In the genomic region with DNA sequence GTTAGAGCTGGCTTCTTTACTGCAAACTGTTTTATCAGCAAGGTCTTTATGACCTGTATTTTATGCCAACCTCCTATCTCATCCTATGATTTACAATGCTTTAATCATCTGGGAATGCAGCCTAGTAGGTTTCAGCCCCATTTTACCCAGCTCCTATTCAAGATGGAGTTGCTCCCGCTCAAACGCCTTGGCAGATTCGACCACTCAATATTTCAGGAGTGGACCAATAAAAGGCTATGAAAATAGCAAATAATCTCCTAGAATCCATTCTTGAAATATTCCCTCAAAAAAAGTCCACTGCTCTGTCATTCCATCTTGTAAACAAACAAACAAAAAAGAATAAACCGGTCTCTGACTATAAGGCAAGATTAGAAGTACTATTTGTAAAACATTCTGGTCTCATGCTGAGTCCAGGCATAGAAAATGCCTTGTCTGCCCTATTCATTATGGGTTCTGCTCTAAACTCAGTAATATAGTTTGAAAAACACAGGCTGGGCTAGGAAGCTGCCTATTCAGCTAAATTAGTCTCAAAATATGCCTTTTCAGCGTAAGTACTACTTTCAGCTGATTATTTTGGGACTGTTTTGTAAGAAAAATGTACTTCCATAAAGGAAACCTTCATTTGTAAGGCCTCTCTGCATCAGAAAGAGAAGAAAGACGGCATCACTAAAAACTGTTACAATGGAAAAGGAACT, we compare ENCODE assay signal across 1 cellular context.
TF ChIP-seq lines count a peak whose summit lies in the region.

No MANE protein-coding gene starts in this region.

TF ChIP-seq in K562, 482 proteins besides CTCF, POLR2A, EP300 and RAD21 (continues in another document):
- TF ChIP-seq ZNF589 (CRISPR knock-in tag; IDR thresholded peaks at IDR 0.05; ENCODE audit: low read depth): 0 out of 2 replicates have a peak, but pooled peaks have one; percentile 37
- no peak for TF ChIP-seq IRF1 (CRISPR knock-in tag; IDR thresholded peaks at IDR 0.05; ENCODE audit: borderline replicate concordance)
- no peak for TF ChIP-seq CREB1 (IDR thresholded peaks at IDR 0.05)
- no peak for TF ChIP-seq CREB1 (CRISPR knock-in tag; IDR thresholded peaks at IDR 0.05)
- no peak for TF ChIP-seq SNIP1 (IDR thresholded peaks at IDR 0.05; ENCODE audit: low read depth)
- peak; percentile 81; the same call in 1 of the 2 replicates for TF ChIP-seq SMAD3 (CRISPR knock-in tag; conservative IDR thresholded peaks at IDR 0.05)
- TF ChIP-seq RAD51 (IDR thresholded peaks at IDR 0.05; ENCODE audit: borderline replicate concordance, low read depth): no peak
- TF ChIP-seq KDM1A (IDR thresholded peaks at IDR 0.05): no peak
- no peak for TF ChIP-seq ZNF146 (CRISPR knock-in tag; IDR thresholded peaks at IDR 0.05; ENCODE audit: unreplicated experiment)
- no peak for TF ChIP-seq MLX (CRISPR knock-in tag; conservative IDR thresholded peaks at IDR 0.05)
- TF ChIP-seq HDAC6 (IDR thresholded peaks at IDR 0.05; ENCODE audit: low read depth, low read length): no peak
- no peak for TF ChIP-seq TEAD4 (IDR thresholded peaks at IDR 0.05; ENCODE audit: low read length)
- TF ChIP-seq TEAD4 (CRISPR knock-in tag; IDR thresholded peaks at IDR 0.05; ENCODE audit: borderline replicate concordance): no peak
- TF ChIP-seq, protein P1, sequence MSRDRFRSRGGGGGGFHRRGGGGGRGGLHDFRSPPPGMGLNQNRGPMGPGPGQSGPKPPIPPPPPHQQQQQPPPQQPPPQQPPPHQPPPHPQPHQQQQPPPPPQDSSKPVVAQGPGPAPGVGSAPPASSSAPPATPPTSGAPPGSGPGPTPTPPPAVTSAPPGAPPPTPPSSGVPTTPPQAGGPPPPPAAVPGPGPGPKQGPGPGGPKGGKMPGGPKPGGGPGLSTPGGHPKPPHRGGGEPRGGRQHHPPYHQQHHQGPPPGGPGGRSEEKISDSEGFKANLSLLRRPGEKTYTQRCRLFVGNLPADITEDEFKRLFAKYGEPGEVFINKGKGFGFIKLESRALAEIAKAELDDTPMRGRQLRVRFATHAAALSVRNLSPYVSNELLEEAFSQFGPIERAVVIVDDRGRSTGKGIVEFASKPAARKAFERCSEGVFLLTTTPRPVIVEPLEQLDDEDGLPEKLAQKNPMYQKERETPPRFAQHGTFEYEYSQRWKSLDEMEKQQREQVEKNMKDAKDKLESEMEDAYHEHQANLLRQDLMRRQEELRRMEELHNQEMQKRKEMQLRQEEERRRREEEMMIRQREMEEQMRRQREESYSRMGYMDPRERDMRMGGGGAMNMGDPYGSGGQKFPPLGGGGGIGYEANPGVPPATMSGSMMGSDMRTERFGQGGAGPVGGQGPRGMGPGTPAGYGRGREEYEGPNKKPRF (IDR thresholded peaks at IDR 0.05; ENCODE audit: low read depth, low read length): no peak
- no peak for TF ChIP-seq CBX8 (IDR thresholded peaks at IDR 0.05; ENCODE audit: borderline replicate concordance, extremely low read depth, low read depth, low read length, poor library complexity, severe bottlenecking)
- no peak for TF ChIP-seq MTA3 (IDR thresholded peaks at IDR 0.05; ENCODE audit: borderline replicate concordance)
- TF ChIP-seq NR3C1 (CRISPR knock-in tag; IDR thresholded peaks at IDR 0.05): no peak
- no peak for TF ChIP-seq SREBF1 (IDR thresholded peaks at IDR 0.05; ENCODE audit: borderline replicate concordance, low read depth, low read length)
- TF ChIP-seq ZNF175 (CRISPR knock-in tag; IDR thresholded peaks at IDR 0.05; ENCODE audit: low read depth): peak; percentile 68; the same call in 1 of the 2 replicates
- peak; percentile 93 for TF ChIP-seq CREB3 (tag; conservative IDR thresholded peaks at IDR 0.05; ENCODE audit: low read depth)
- TF ChIP-seq HNRNPL (IDR thresholded peaks at IDR 0.05; ENCODE audit: low read depth, low read length): no peak
- no peak for TF ChIP-seq FOXA1 (IDR thresholded peaks at IDR 0.05; ENCODE audit: borderline replicate concordance)
- TF ChIP-seq THAP12 (CRISPR knock-in tag; IDR thresholded peaks at IDR 0.05): no peak
- TF ChIP-seq ZFP91 (CRISPR knock-in tag; IDR thresholded peaks at IDR 0.05): no peak
- TF ChIP-seq TCF15 (CRISPR knock-in tag; IDR thresholded peaks at IDR 0.05): no peak
- no peak for TF ChIP-seq TCF7L2 (IDR thresholded peaks at IDR 0.05; ENCODE audit: low read depth, low read length)
- TF ChIP-seq NR1H2 (CRISPR knock-in tag; IDR thresholded peaks at IDR 0.05): no peak
- TF ChIP-seq ZNF277 (CRISPR knock-in tag; IDR thresholded peaks at IDR 0.05; ENCODE audit: borderline replicate concordance): no peak
- TF ChIP-seq NFYB (IDR thresholded peaks at IDR 0.05; ENCODE audit: extremely low read depth, insufficient read length): no peak
- no peak for TF ChIP-seq RB1 (IDR thresholded peaks at IDR 0.05; ENCODE audit: low read depth)
- TF ChIP-seq RBM34 (IDR thresholded peaks at IDR 0.05; ENCODE audit: borderline replicate concordance, insufficient read depth, low read length): no peak
- TF ChIP-seq FOXP1 (CRISPR knock-in tag; IDR thresholded peaks at IDR 0.05): no peak
- TF ChIP-seq, protein P2, sequence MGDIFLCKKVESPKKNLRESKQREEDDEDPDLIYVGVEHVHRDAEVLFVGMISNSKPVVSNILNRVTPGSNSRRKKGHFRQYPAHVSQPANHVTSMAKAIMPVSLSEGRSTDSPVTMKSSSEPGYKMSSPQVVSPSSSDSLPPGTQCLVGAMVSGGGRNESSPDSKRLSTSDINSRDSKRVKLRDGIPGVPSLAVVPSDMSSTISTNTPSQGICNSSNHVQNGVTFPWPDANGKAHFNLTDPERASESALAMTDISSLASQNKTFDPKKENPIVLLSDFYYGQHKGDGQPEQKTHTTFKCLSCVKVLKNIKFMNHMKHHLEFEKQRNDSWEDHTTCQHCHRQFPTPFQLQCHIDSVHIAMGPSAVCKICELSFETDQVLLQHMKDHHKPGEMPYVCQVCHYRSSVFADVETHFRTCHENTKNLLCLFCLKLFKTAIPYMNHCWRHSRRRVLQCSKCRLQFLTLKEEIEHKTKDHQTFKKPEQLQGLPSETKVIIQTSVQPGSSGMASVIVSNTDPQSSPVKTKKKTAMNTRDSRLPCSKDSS (IDR thresholded peaks at IDR 0.05; ENCODE audit: low read depth, partially characterized antibody): no peak
- TF ChIP-seq KAT8 (IDR thresholded peaks at IDR 0.05; ENCODE audit: low read depth): no peak
- TF ChIP-seq, protein P3, sequence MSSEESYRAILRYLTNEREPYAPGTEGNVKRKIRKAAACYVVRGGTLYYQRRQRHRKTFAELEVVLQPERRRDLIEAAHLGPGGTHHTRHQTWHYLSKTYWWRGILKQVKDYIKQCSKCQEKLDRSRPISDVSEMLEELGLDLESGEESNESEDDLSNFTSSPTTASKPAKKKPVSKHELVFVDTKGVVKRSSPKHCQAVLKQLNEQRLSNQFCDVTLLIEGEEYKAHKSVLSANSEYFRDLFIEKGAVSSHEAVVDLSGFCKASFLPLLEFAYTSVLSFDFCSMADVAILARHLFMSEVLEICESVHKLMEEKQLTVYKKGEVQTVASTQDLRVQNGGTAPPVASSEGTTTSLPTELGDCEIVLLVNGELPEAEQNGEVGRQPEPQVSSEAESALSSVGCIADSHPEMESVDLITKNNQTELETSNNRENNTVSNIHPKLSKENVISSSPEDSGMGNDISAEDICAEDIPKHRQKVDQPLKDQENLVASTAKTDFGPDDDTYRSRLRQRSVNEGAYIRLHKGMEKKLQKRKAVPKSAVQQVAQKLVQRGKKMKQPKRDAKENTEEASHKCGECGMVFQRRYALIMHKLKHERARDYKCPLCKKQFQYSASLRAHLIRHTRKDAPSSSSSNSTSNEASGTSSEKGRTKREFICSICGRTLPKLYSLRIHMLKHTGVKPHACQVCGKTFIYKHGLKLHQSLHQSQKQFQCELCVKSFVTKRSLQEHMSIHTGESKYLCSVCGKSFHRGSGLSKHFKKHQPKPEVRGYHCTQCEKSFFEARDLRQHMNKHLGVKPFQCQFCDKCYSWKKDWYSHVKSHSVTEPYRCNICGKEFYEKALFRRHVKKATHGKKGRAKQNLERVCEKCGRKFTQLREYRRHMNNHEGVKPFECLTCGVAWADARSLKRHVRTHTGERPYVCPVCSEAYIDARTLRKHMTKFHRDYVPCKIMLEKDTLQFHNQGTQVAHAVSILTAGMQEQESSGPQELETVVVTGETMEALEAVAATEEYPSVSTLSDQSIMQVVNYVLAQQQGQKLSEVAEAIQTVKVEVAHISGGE (CRISPR knock-in tag; IDR thresholded peaks at IDR 0.05): no peak
- TF ChIP-seq SP1 (CRISPR knock-in tag; IDR thresholded peaks at IDR 0.05): no peak
- no peak for TF ChIP-seq SMARCA4 (IDR thresholded peaks at IDR 0.05)
- no peak for TF ChIP-seq POLR3A (IDR thresholded peaks at IDR 0.05; ENCODE audit: borderline replicate concordance, extremely low read depth, insufficient read depth, insufficient read length)
- no peak for TF ChIP-seq ZKSCAN8 (CRISPR knock-in tag; IDR thresholded peaks at IDR 0.05)
- TF ChIP-seq ZHX1 (conservative IDR thresholded peaks at IDR 0.05; ENCODE audit: low read length): no peak
- TF ChIP-seq NRF1 (conservative IDR thresholded peaks at IDR 0.05 in 1 of 2, IDR thresholded peaks at IDR 0.05 in 1 of 2): no peak
- TF ChIP-seq ESRRB (CRISPR knock-in tag; IDR thresholded peaks at IDR 0.05; ENCODE audit: borderline replicate concordance): no peak
